Comparison of ENCODE assay signal across 1 cellular context in the genomic region with DNA sequence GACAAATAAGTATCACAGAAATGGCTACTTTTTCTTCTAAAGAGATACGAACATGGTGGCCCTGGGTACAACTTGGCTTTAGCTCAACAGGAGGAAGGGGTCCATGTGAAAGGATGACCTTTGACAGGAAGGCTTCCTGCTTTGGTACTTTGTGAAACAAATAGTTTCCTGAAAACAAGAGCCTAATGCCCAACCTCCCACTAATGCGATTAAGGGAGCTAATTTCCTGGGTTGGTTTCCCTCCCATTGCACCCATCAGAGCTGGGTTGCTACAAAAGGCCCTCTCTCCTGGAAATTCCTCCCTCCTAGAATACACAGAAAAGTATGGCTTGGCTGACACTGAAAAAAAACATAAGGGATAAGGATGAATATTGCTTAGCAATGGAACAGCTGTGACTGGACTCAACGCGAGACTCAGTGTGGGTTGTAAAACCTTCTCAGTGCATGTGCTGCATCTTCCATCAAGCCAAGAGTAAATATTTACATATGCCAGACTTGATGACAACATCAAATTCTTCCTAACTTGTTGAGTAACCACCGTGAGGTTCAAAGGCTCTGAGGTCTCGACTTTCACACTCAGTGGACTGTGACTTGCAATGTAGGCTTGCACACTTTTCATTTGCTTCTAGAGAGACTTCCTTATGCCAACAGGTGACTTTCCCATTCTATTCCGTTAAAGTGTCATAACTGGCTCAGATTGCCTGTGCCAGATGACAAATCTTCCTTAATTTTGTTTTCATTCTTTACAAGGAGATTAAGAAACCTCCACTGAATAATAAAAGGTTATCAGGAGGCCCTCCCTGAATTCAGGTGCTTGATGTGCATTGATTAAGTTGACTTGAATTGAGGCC.
TF ChIP-seq lines count a peak whose summit lies in the region.

No MANE protein-coding gene starts in this region.

TF ChIP-seq in HepG2, 621 proteins besides CTCF, POLR2A, EP300 and RAD21 (continued from another document and continues in another):
- TF ChIP-seq BCL3 (CRISPR knock-in tag; IDR thresholded peaks at IDR 0.05) (no peak), ZSCAN12 (CRISPR knock-in tag; IDR thresholded peaks at IDR 0.05) (no peak), THRA (CRISPR knock-in tag; IDR thresholded peaks at IDR 0.05; ENCODE audit: borderline replicate concordance) (no peak), GATA4 (IDR thresholded peaks at IDR 0.05; ENCODE audit: borderline replicate concordance, low read depth) (no peak), MEIS2 (CRISPR knock-in tag; IDR thresholded peaks at IDR 0.05) (no peak), GZF1 (CRISPR knock-in tag; IDR thresholded peaks at IDR 0.05) (no peak), SIX4 (CRISPR knock-in tag; IDR thresholded peaks at IDR 0.05) (peak; percentile 73), DNMT3B (CRISPR knock-in tag; conservative IDR thresholded peaks at IDR 0.05) (0 out of 2 replicates have a peak, but pooled peaks have one; percentile 27), AHDC1 (CRISPR knock-in tag; IDR thresholded peaks at IDR 0.05; ENCODE audit: borderline replicate concordance) (0 out of 2 replicates have a peak, but pooled peaks have one; percentile 37), ZNF614 (CRISPR knock-in tag; IDR thresholded peaks at IDR 0.05; ENCODE audit: borderline replicate concordance) (0 out of 2 replicates have a peak, but pooled peaks have one; percentile 39), SIX1 (CRISPR knock-in tag; IDR thresholded peaks at IDR 0.05; ENCODE audit: borderline replicate concordance) (peak; percentile 51; the same call in 1 of the 2 replicates), ZNF607 (CRISPR knock-in tag; IDR thresholded peaks at IDR 0.05; ENCODE audit: borderline replicate concordance) (no peak), BCLAF1 (IDR thresholded peaks at IDR 0.05) (no peak), TBX3 (IDR thresholded peaks at IDR 0.05; ENCODE audit: borderline replicate concordance) (0 out of 2 replicates have a peak, but pooled peaks have one; percentile 27), ASH2L (IDR thresholded peaks at IDR 0.05; ENCODE audit: insufficient read length, low read depth, low read length) (no peak), HNRNPH1 (optimal IDR thresholded peaks at IDR 0.05; ENCODE audit: low read depth, low read length) (no peak), ZMYM4 (CRISPR knock-in tag; IDR thresholded peaks at IDR 0.05) (0 out of 2 replicates have a peak, but pooled peaks have one; percentile 36), ZNF333 (CRISPR knock-in tag; IDR thresholded peaks at IDR 0.05; ENCODE audit: borderline replicate concordance) (no peak), GABPB1 (CRISPR knock-in tag; IDR thresholded peaks at IDR 0.05) (no peak; the same call in 1 of the 2 replicates), DMAP1 (CRISPR knock-in tag; IDR thresholded peaks at IDR 0.05) (no peak), RARA (CRISPR knock-in tag; IDR thresholded peaks at IDR 0.05) (peak; percentile 51; the same call in 1 of the 2 replicates), FOXK1 (CRISPR knock-in tag; IDR thresholded peaks at IDR 0.05; ENCODE audit: borderline replicate concordance, low read depth) (peak; percentile 44; the same call in 1 of the 2 replicates), HOXA7 (CRISPR knock-in tag; IDR thresholded peaks at IDR 0.05) (no peak), SIN3B (IDR thresholded peaks at IDR 0.05; ENCODE audit: low read length) (no peak), EZH2 (conservative IDR thresholded peaks at IDR 0.05; ENCODE audit: low read depth, low read length) (no peak), LRRFIP1 (CRISPR knock-in tag; conservative IDR thresholded peaks at IDR 0.05) (no peak), CENPX (CRISPR knock-in tag; IDR thresholded peaks at IDR 0.05) (no peak), ZNF451 (CRISPR knock-in tag; IDR thresholded peaks at IDR 0.05) (no peak), KLF12 (CRISPR knock-in tag; IDR thresholded peaks at IDR 0.05; ENCODE audit: borderline replicate concordance) (no peak), ZNF569 (CRISPR knock-in tag; IDR thresholded peaks at IDR 0.05; ENCODE audit: borderline replicate concordance) (no peak), IKZF5 (CRISPR knock-in tag; IDR thresholded peaks at IDR 0.05) (no peak), ZNF276 (CRISPR knock-in tag; IDR thresholded peaks at IDR 0.05; ENCODE audit: low read depth) (no peak), ZNF576 (CRISPR knock-in tag; IDR thresholded peaks at IDR 0.05) (no peak), ZNF337 (CRISPR knock-in tag; IDR thresholded peaks at IDR 0.05; ENCODE audit: borderline replicate concordance, low read depth) (no peak), U2AF1 (optimal IDR thresholded peaks at IDR 0.05; ENCODE audit: low read depth, low read length) (no peak)
- TF ChIP-seq, protein P1, sequence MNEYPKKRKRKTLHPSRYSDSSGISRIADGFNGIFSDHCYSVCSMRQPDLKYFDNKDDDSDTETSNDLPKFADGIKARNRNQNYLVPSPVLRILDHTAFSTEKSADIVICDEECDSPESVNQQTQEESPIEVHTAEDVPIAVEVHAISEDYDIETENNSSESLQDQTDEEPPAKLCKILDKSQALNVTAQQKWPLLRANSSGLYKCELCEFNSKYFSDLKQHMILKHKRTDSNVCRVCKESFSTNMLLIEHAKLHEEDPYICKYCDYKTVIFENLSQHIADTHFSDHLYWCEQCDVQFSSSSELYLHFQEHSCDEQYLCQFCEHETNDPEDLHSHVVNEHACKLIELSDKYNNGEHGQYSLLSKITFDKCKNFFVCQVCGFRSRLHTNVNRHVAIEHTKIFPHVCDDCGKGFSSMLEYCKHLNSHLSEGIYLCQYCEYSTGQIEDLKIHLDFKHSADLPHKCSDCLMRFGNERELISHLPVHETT (CRISPR knock-in tag; conservative IDR thresholded peaks at IDR 0.05), result no peak
- TF ChIP-seq, protein P2, sequence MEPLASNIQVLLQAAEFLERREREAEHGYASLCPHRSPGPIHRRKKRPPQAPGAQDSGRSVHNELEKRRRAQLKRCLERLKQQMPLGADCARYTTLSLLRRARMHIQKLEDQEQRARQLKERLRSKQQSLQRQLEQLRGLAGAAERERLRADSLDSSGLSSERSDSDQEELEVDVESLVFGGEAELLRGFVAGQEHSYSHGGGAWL (CRISPR knock-in tag; IDR thresholded peaks at IDR 0.05), result no peak
